In genomic region chr2:203823179-203823578, GRCh38 we compare ENCODE assay signal across 14 cellular contexts. TPM values are rescaled to one million over a fixed set of nuclear protein-coding genes. Genes with fewer than 3 reads are reported as not detected.
DNase-seq lines count a peak whose midpoint lies in the region; ATAC-seq lines count a peak whose summit lies in the region.
"Had no signal": no experiment of that assay in that cellular context is flagged by ENCODE, and none has a peak within 500 bp of the region (broad histone marks: within the 10 kb centered on the region; RNA-seq: fewer than 3 reads in every experiment).

No MANE protein-coding gene starts in this region.

- DNase-seq in T-helper 1 cell: no peak
- no peak for DNase-seq in Karpas-422
- peak; percentile 32 for DNase-seq in inferior parietal cortex (ENCODE audit: extremely low spot score)
- no peak for DNase-seq in stimulated activated effector memory CD8-positive, alpha-beta T cell treated with anti-CD3 and anti-CD28 coated beads, Interleukin-12 subunit alpha, Interleukin-12 subunit beta, amount 100 ng/mL, for 72 hours (ENCODE audit: low spot score in 2 of 2)
- no peak for DNase-seq in AG20443 (ENCODE audit: low spot score)
- no peak for DNase-seq in SW480 (ENCODE audit: low spot score)
- DNase-seq: 8988T; CD4-positive, CD25-positive, alpha-beta regulatory T cell; DMS53; GF-D8 had no signal

- H3K9me3 Mint-ChIP-seq in T-helper 1 cell treated with Interleukin-12 subunit alpha and Interleukin-12 subunit beta and Interleukin-4 antibody, amounts not matched to agents 30 μg/mL and 1 μg/mL, for 36 hours: peaks cover 8% of the 10 kb centered on the region
- no peaks in the 10 kb centered on the region for H3K9me3 Mint-ChIP-seq in stimulated activated effector memory CD8-positive, alpha-beta T cell treated with anti-CD3 and anti-CD28 coated beads, Interleukin-12 subunit alpha, Interleukin-12 subunit beta, amount 100 ng/mL, for 72 hours

- no peaks in the 10 kb centered on the region for H3K9me2 ChIP-seq in Karpas-422 (replicated peaks; ENCODE audit: insufficient read depth, low read length)

- H3K4me3 ChIP-seq in Karpas-422 (ENCODE audit: low read length): no peak overlapping the region
- H3K4me3 ChIP-seq: BLaER1 treated with 17β-estradiol and CSF1 and Interleukin-3, amounts not matched to agents 10 nM and 100 nM had no signal

- no peaks in the 10 kb centered on the region for H3K36me3 ChIP-seq in Karpas-422 (ENCODE audit: insufficient read depth, low read length)
- H3K36me3 ChIP-seq: BLaER1 treated with 17β-estradiol and CSF1 and Interleukin-3, amounts not matched to agents 10 nM and 100 nM had no signal

- peaks cover 22% of the 10 kb centered on the region for H3K4me1 ChIP-seq in Karpas-422 (ENCODE audit: low read length)

- H3K27ac ChIP-seq in Karpas-422 (ENCODE audit: low read length): no peak overlapping the region
- H3K27ac ChIP-seq: BLaER1 treated with 17β-estradiol and CSF1 and Interleukin-3, amounts not matched to agents 10 nM and 100 nM had no signal

- H3K4me3 Mint-ChIP-seq in T-helper 1 cell treated with Interleukin-12 subunit alpha and Interleukin-12 subunit beta and Interleukin-4 antibody, amounts not matched to agents 30 μg/mL and 1 μg/mL, for 36 hours: no peak overlapping the region
- peak overlapping the region; percentile 26 for H3K4me3 Mint-ChIP-seq in stimulated activated effector memory CD8-positive, alpha-beta T cell treated with anti-CD3 and anti-CD28 coated beads, Interleukin-12 subunit alpha, Interleukin-12 subunit beta, amount 100 ng/mL, for 72 hours
- H3K4me3 Mint-ChIP-seq: CD4-positive, CD25-positive, alpha-beta regulatory T cell had no signal

- no peaks in the 10 kb centered on the region for H3K27me3 ChIP-seq in Karpas-422 (ENCODE audit: low read length)
- H3K27me3 ChIP-seq: BLaER1 treated with 17β-estradiol and CSF1 and Interleukin-3, amounts not matched to agents 10 nM and 100 nM had no signal

- peaks cover 4% of the 10 kb centered on the region; the same call in 1 of the 2 replicates for H4K20me1 ChIP-seq in Karpas-422 (ENCODE audit: insufficient read depth, low read depth, low read length)
- H4K20me1 ChIP-seq: BLaER1 treated with 17β-estradiol and CSF1 and Interleukin-3, amounts not matched to agents 10 nM and 100 nM had no signal

- peak; percentile 63 for ATAC-seq in stimulated activated effector memory CD8-positive, alpha-beta T cell treated with anti-CD3 and anti-CD28 coated beads, Interleukin-12 subunit alpha, Interleukin-12 subunit beta, amount 100 ng/mL, for 72 hours

- H3K9ac ChIP-seq in Karpas-422 (ENCODE audit: low read length): no peak overlapping the region
- H3K9ac ChIP-seq: BLaER1 treated with 17β-estradiol and CSF1 and Interleukin-3, amounts not matched to agents 10 nM and 100 nM had no signal

- peak overlapping the region; percentile 56 for H3K4me2 ChIP-seq in Karpas-422 (ENCODE audit: low read depth, low read length, poor library complexity, severe bottlenecking)

- no peaks in the 10 kb centered on the region for H3K27me3 Mint-ChIP-seq in T-helper 1 cell treated with Interleukin-12 subunit alpha and Interleukin-12 subunit beta and Interleukin-4 antibody, amounts not matched to agents 30 μg/mL and 1 μg/mL, for 36 hours (ENCODE audit: low read depth)
- H3K27me3 Mint-ChIP-seq: CD4-positive, CD25-positive, alpha-beta regulatory T cell had no signal

- no peaks in the 10 kb centered on the region for H3K79me2 ChIP-seq in Karpas-422 (ENCODE audit: low read length)

- H2AFZ ChIP-seq in Karpas-422 (ENCODE audit: low read length): no peak overlapping the region

- H3K27ac Mint-ChIP-seq in T-helper 1 cell treated with Interleukin-12 subunit alpha and Interleukin-12 subunit beta and Interleukin-4 antibody, amounts not matched to agents 30 μg/mL and 1 μg/mL, for 36 hours: peak overlapping the region; percentile 11
- peak overlapping the region; percentile 69 for H3K27ac Mint-ChIP-seq in stimulated activated effector memory CD8-positive, alpha-beta T cell treated with anti-CD3 and anti-CD28 coated beads, Interleukin-12 subunit alpha, Interleukin-12 subunit beta, amount 100 ng/mL, for 72 hours

- H3K9me3 ChIP-seq in Karpas-422 (ENCODE audit: low read length): no peaks in the 10 kb centered on the region

- H3K36me3 Mint-ChIP-seq in T-helper 1 cell treated with Interleukin-12 subunit alpha and Interleukin-12 subunit beta and Interleukin-4 antibody, amounts not matched to agents 30 μg/mL and 1 μg/mL, for 36 hours (ENCODE audit: low read depth): peaks cover 5% of the 10 kb centered on the region
- peaks cover 7% of the 10 kb centered on the region for H3K36me3 Mint-ChIP-seq in stimulated activated effector memory CD8-positive, alpha-beta T cell treated with anti-CD3 and anti-CD28 coated beads, Interleukin-12 subunit alpha, Interleukin-12 subunit beta, amount 100 ng/mL, for 72 hours
- H3K36me3 Mint-ChIP-seq: CD4-positive, CD25-positive, alpha-beta regulatory T cell had no signal

- H3K4me1 Mint-ChIP-seq in T-helper 1 cell treated with Interleukin-12 subunit alpha and Interleukin-12 subunit beta and Interleukin-4 antibody, amounts not matched to agents 30 μg/mL and 1 μg/mL, for 36 hours (ENCODE audit: low read depth): peaks cover 18% of the 10 kb centered on the region
- peaks cover 49% of the 10 kb centered on the region for H3K4me1 Mint-ChIP-seq in stimulated activated effector memory CD8-positive, alpha-beta T cell treated with anti-CD3 and anti-CD28 coated beads, Interleukin-12 subunit alpha, Interleukin-12 subunit beta, amount 100 ng/mL, for 72 hours

RNA-seq across cellular contexts. Expression of gene CTLA4, which starts 44.4 kb away (rescaled TPM):
- not detected in 2 replicates for total RNA-seq in Karpas-422 (2014; rRNA removed; shearing (Covaris generic); ENCODE audit: low replicate concordance)
- total RNA-seq: H4, HT-29 had no signal
